In genomic region chr4:82721819-82722423, GRCh38 we compare ENCODE assay signal across 8 cellular contexts.
DNase-seq lines count a peak whose midpoint lies in the region; ATAC-seq and TF ChIP-seq lines count a peak whose summit lies in the region.

No MANE protein-coding gene starts in this region.

- DNase-seq in NCI-H2107 treated with DMSO at 0.1 percent for 48 hours (lab: John Stamatoyannopoulos, UW; ENCODE audit: unreplicated experiment) (peak; percentile 47), NCI-H2107 (lab: John Stamatoyannopoulos, UW) (no peak), NCI-H510A treated with DMSO at 0.1 percent for 48 hours (lab: John Stamatoyannopoulos, UW) (peak; percentile 61), body of pancreas (peak; percentile 34 to 62 (median 36)), lower lobe of right lung (no peak), T-helper 9 cell (no peak), coronary artery (ENCODE audit: low spot score) (no peak)

- no peaks in the 10 kb centered on the region for H3K36me3 ChIP-seq in body of pancreas (replicated peaks in 1 of 2; ENCODE audit: insufficient read depth in 1 of 2, low read depth in 2 of 2)
- H3K36me3 ChIP-seq in lower lobe of right lung = no peaks in the 10 kb centered on the region

- H3K9me3 ChIP-seq in body of pancreas = no peaks in the 10 kb centered on the region
- H3K9me3 ChIP-seq in lower lobe of right lung = no peaks in the 10 kb centered on the region

- peak in 6 of 7 experiments; percentile 20 to 56 (median 40) for TF ChIP-seq CTCF in body of pancreas (IDR thresholded peaks at IDR 0.05)
- TF ChIP-seq CTCF in lower lobe of right lung (IDR thresholded peaks at IDR 0.05) = peak; percentile 59
- TF ChIP-seq CTCF in coronary artery (IDR thresholded peaks at IDR 0.05) = no peak

- 29 to 42% methylated on average over 2 of the region's 2 CpGs for WGBS in body of pancreas, 2 donors

- H3K27me3 ChIP-seq in body of pancreas = no peaks in the 10 kb centered on the region
- no peaks in the 10 kb centered on the region for H3K27me3 ChIP-seq in lower lobe of right lung (ENCODE audit: low read depth)

- H3K27ac ChIP-seq in body of pancreas (peak overlapping the region in 1 of 4 donors; percentile 7), lower lobe of right lung (no peak overlapping the region), coronary artery (no peak overlapping the region)

- intact Hi-C loops in body of pancreas (cut with DNase I) = no loop called here
- intact Hi-C loops in lower lobe of right lung (cut with DNase I) = no loop called here

- H3K4me3 ChIP-seq in body of pancreas = no peak overlapping the region
- H3K4me3 ChIP-seq in lower lobe of right lung = no peak overlapping the region
- no peak overlapping the region for H3K4me3 ChIP-seq in coronary artery

- ATAC-seq in GM21576 (IDR thresholded peaks at IDR 0.05; ENCODE audit: unreplicated experiment) (peak; percentile 60), body of pancreas (peak; percentile 63), lower lobe of right lung (peak; percentile 71 to 78)

- H3K4me1 ChIP-seq in body of pancreas = peaks cover 33% of the 10 kb centered on the region
- H3K4me1 ChIP-seq in lower lobe of right lung = peaks cover 12% of the 10 kb centered on the region

- TF ChIP-seq POLR2A in body of pancreas (IDR thresholded peaks at IDR 0.05) = no peak

Comparison
In these comparisons a context has a peak if more than half of its experiments do, and no peak if none do; other contexts are left out.
1. DNase-seq: peak in NCI-H2107 treated with DMSO at 0.1 percent for 48 hours (single experiment), NCI-H510A treated with DMSO at 0.1 percent for 48 hours (single experiment) and body of pancreas (4 of 4); none in NCI-H2107 (single experiment), lower lobe of right lung (single experiment), T-helper 9 cell (single experiment) and coronary artery (single experiment).
2. Peak in every context shown above with its lines, with median percentiles within 50 percentile points of each other: ATAC-seq.